ENCODE assay signal across 8 cellular contexts in genomic region chr13:108342369-108343289, GRCh38.
DNase-seq lines count a peak whose midpoint lies in the region; ATAC-seq, FAIRE-seq and TF ChIP-seq lines count a peak whose summit lies in the region.

No MANE protein-coding gene starts in this region.

- no peaks in the 10 kb centered on the region for H3K36me3 Mint-ChIP-seq in activated B cell treated with CpG ODN at 0.5 μM for 24 hours (ENCODE audit: low read depth)

- peak; percentile 47 to 67 for ATAC-seq in activated CD4-positive, CD25-positive, alpha-beta regulatory T cell treated with anti-CD3 and anti-CD28 coated beads, Interleukin-2, amount 50 U/mL, for 24 hours
- ATAC-seq in GM21619 (IDR thresholded peaks at IDR 0.05; ENCODE audit: unreplicated experiment): peak; percentile 57
- ATAC-seq in activated B cell treated with CpG ODN at 0.5 μM for 24 hours (ENCODE audit: low read depth): peak; percentile 34
- ATAC-seq in right cardiac atrium: peak; percentile 44 to 56

- peaks cover 3% of the 10 kb centered on the region for H3K27me3 Mint-ChIP-seq in activated B cell treated with CpG ODN at 0.5 μM for 24 hours

- FAIRE-seq in urothelium cell line (lab: Jason Lieb, UNC): no peak

- no peaks in the 10 kb centered on the region for H3K27me3 ChIP-seq in right cardiac atrium (ENCODE audit: control insufficient read depth, insufficient read depth)

- H3K27ac Mint-ChIP-seq in activated B cell treated with CpG ODN at 0.5 μM for 24 hours: peak overlapping the region; percentile 30

- TF ChIP-seq CTCF in activated B cell treated with CpG ODN at 0.5 μM for 24 hours (IDR thresholded peaks at IDR 0.05): no peak

- CTCF ChIA-PET in activated B cell treated with CpG ODN at 0.5 μM for 24 hours (lab: Charles Lee): interaction anchor here (1.2 to 1.6 kb wide), 3 partner anchors 16 to 557 kb away, joined by 3 to 4 read pairs (median 3); no protein-coding TSS in a partner anchor

- peak overlapping the region; percentile 37 for H3K4me3 Mint-ChIP-seq in activated B cell treated with CpG ODN at 0.5 μM for 24 hours

- no peaks in the 10 kb centered on the region for H3K9me3 ChIP-seq in right cardiac atrium (ENCODE audit: control insufficient read depth, low read length)

- H3K4me1 ChIP-seq in right cardiac atrium (ENCODE audit: control insufficient read depth, insufficient read depth, low read length): no peaks in the 10 kb centered on the region

- DNase-seq in activated CD4-positive, CD25-positive, alpha-beta regulatory T cell treated with anti-CD3 and anti-CD28 coated beads, Interleukin-2, amount 50 U/mL, for 72 hours: no peak
- peak; percentile 55 for DNase-seq in NCI-H1105 (lab: John Stamatoyannopoulos, UW)
- no peak for DNase-seq in activated B cell treated with CpG ODN at 0.5 μM for 24 hours
- no peak for DNase-seq in right cardiac atrium
- peak; percentile 14 for DNase-seq in urothelium cell line (ENCODE audit: low spot score)
- DNase-seq in posterior cingulate gyrus: no peak

- POLR2A ChIA-PET in activated B cell treated with CpG ODN at 0.5 μM for 24 hours (lab: Charles Lee): no interaction called here

- WGBS in right cardiac atrium: 54% methylated on average over 7 of the region's 7 CpGs

- no peak overlapping the region for H3K27ac ChIP-seq in right cardiac atrium (ENCODE audit: low read length)

- H3K4me1 Mint-ChIP-seq in activated B cell treated with CpG ODN at 0.5 μM for 24 hours: peaks cover 6% of the 10 kb centered on the region

- intact Hi-C loops in activated B cell treated with CpG ODN at 0.5 μM for 24 hours (cut with micrococcal nuclease): loop anchor here (5.0 kb wide), 1 partner anchor 555 kb away; no protein-coding TSS in a partner anchor
- intact Hi-C loops in right cardiac atrium (cut with DNase I): loop anchor here in 2 of 4 donors (10.0 kb wide), 2 partner anchors 162 to 552 kb away; no protein-coding TSS in a partner anchor
- intact Hi-C loops in posterior cingulate gyrus (cut with DNase I): loop anchor here (2.0 kb wide), 1 partner anchor 552 kb away; no protein-coding TSS in a partner anchor

- H3K4me3 ChIP-seq in right cardiac atrium (ENCODE audit: low read length): no peak overlapping the region

- no peaks in the 10 kb centered on the region for H3K9me3 Mint-ChIP-seq in activated B cell treated with CpG ODN at 0.5 μM for 24 hours

Comparison
In these comparisons a context has a peak if more than half of its experiments do, and no peak if none do; other contexts are left out.
1. DNase-seq: peak in NCI-H1105 (single experiment) and urothelium cell line (single experiment); none in activated CD4-positive, CD25-positive, alpha-beta regulatory T cell treated with anti-CD3 and anti-CD28 coated beads, Interleukin-2, amount 50 U/mL, for 72 hours (single experiment), activated B cell treated with CpG ODN at 0.5 μM for 24 hours (single experiment), right cardiac atrium (0 of 3) and posterior cingulate gyrus (0 of 10).
2. Peak in every context shown above with its lines, with median percentiles within 50 percentile points of each other: ATAC-seq.